ENCODE assay signal across 1 cellular context in genomic region chr4:84690481-84690880, GRCh38.
TF ChIP-seq lines count a peak whose summit lies in the region.

No MANE protein-coding gene starts in this region.

TF ChIP-seq in endothelial cell of umbilical vein, 7 proteins besides CTCF, POLR2A, EP300 and RAD21 (continued from another document):
- TF ChIP-seq MYC (IDR thresholded peaks at IDR 0.05; ENCODE audit: low read depth, low read length), result no peak
